Comparison of ENCODE assay signal across 1 cellular context in genomic region chr5:179866241-179867078, GRCh38.
TF ChIP-seq lines count a peak whose summit lies in the region.

No MANE protein-coding gene starts in this region.

TF ChIP-seq in endothelial cell of umbilical vein, 7 proteins besides CTCF, POLR2A, EP300 and RAD21:
- TF ChIP-seq MYC (IDR thresholded peaks at IDR 0.05; ENCODE audit: low read depth, low read length) (no peak), EZH2 (IDR thresholded peaks at IDR 0.05; ENCODE audit: borderline replicate concordance, low read depth, low read length, severe bottlenecking) (no peak), POLR2AphosphoS5 (IDR thresholded peaks at IDR 0.05; ENCODE audit: insufficient read depth, low read depth, low read length) (no peak), MAX (IDR thresholded peaks at IDR 0.05; ENCODE audit: insufficient read depth, insufficient read length) (no peak), FOS (IDR thresholded peaks at IDR 0.05; ENCODE audit: borderline replicate concordance, insufficient read depth, low read length) (no peak), GATA2 (IDR thresholded peaks at IDR 0.05; ENCODE audit: insufficient read depth, insufficient read length, low read depth, low read length) (no peak), JUN (IDR thresholded peaks at IDR 0.05; ENCODE audit: borderline replicate concordance, insufficient read depth, insufficient read length, low read depth) (no peak)
